ENCODE assay signal across 16 cellular contexts in genomic region chr6:154572592-154572991, GRCh38.
"Had no signal": no experiment of that assay in that cellular context is flagged by ENCODE, and none has a peak within 500 bp of the region (broad histone marks: within the 10 kb centered on the region; RNA-seq: fewer than 3 reads in every experiment).

No MANE protein-coding gene starts in this region.

- H3K4me1 ChIP-seq: parathyroid adenoma, tibial nerve had no signal

- H3K27me3 ChIP-seq: dorsolateral prefrontal cortex, tibial nerve had no signal

- FAIRE-seq: endometrium, TTC549 had no signal

- H3K9me3 ChIP-seq: tibial nerve had no signal

- H3K4me3 ChIP-seq: dorsolateral prefrontal cortex, tibial nerve had no signal

- DNase-seq: activated CD4-positive, alpha-beta T cell treated with anti-CD3 and anti-CD28 coated beads for 1 hour; activated CD4-positive, alpha-beta T cell treated with anti-CD3 and anti-CD28 coated beads, Interleukin-2, amount 50 U/mL, for 48 hours; activated CD8-positive, alpha-beta memory T cell treated with anti-CD3 and anti-CD28 coated beads, Interleukin-2, amount 10 ng/mL, durations not matched to agents 7 days and 5 days; activated effector memory CD4-positive, alpha-beta T cell treated with anti-CD3 and anti-CD28 coated beads, Interleukin-2, amount 50 U/mL, for 16 hours; activated T-cell treated with anti-CD3 and anti-CD28 coated beads, Interleukin-2, amount 50 U/mL, for 24 hours; amygdala; cerebellar nuclear complex; dorsolateral prefrontal cortex; hippocampal formation; kidney glomerular epithelial cell; stimulated activated naive B cell treated with anti-CD40 and anti-IgM and Interleukin-4, amounts not matched to agents 10 μg/mL and 1 μg/mL and 100 μg/mL, for 72 hours; T-helper 17 cell had no signal

- ATAC-seq: activated CD8-positive, alpha-beta memory T cell treated with anti-CD3 and anti-CD28 coated beads, Interleukin-2, amount 10 ng/mL, durations not matched to agents 7 days and 5 days; stimulated activated naive B cell treated with anti-CD40 and anti-IgM and Interleukin-4, amounts not matched to agents 10 μg/mL and 1 μg/mL and 100 μg/mL, for 72 hours; T-helper 17 cell had no signal

- H3K27ac ChIP-seq: dorsolateral prefrontal cortex, parathyroid adenoma, tibial nerve had no signal

- H3K36me3 ChIP-seq: tibial nerve had no signal
